ENCODE assay signal across 8 cellular contexts in the genomic region with DNA sequence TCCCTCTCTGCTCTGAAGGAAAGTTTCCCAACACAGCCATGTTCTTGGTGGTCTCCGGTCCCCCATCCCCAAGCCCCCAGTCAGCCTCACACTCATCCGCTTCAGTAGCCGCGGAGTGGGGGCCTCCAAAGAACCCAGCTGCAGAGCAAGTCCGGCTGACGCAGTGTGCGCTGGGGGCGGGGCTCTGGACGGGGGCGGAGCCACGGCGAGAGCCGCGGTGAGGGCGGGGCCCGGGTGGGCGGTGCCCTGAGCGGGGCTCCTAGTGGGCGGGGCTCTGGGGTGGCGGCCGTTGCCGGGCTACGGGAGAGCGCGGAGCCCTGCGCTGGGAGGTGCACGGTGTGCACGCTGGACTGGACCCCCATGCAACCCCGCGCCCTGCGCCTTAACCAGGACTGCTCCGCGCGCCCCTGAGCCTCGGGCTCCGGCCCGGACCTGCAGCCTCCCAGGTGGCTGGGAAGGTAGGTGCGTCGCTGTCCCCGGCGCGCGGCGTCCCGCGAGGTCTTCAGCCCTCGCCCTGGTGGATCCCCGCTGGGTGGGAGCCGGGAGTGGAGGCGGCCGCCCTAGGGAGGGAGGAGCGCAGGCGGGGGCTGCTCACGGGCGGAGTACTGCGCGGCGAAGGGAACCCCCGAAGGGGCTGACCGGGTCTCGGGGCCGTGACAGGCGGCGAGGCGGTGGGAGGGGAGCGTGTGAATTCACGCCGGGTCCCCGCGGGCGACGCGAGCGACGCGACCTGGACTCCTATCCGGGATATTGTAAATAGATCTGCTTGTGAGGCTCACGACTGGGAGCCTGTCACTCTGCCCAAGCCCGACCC. TPM values are rescaled to one million over a fixed set of nuclear protein-coding genes. Genes with fewer than 3 reads are reported as not detected.
DNase-seq lines count a peak whose midpoint lies in the region; ATAC-seq and TF ChIP-seq lines count a peak whose summit lies in the region.

No MANE protein-coding gene starts in this region.

- H3K27me3 ChIP-seq in CD4-positive, CD25-positive, alpha-beta regulatory T cell (ENCODE audit: control insufficient read depth, insufficient read depth, low read length), result peaks cover 21% of the 10 kb centered on the region
- H3K27me3 ChIP-seq in mucosa of stomach (ENCODE audit: control insufficient read depth, insufficient read depth, low read length), result peaks cover 12% of the 10 kb centered on the region

- H3K27ac ChIP-seq in CD4-positive, CD25-positive, alpha-beta regulatory T cell (ENCODE audit: insufficient read depth, low read length, poor library complexity, severe bottlenecking), result peak overlapping the region; percentile 78

- H3K9ac ChIP-seq in mucosa of stomach (ENCODE audit: low read length), result peak overlapping the region; percentile 46

- no peaks in the 10 kb centered on the region for H3K9me3 ChIP-seq in CD4-positive, CD25-positive, alpha-beta regulatory T cell (ENCODE audit: control insufficient read depth in 2 of 2, low read length in 2 of 2)
- no peaks in the 10 kb centered on the region for H3K9me3 ChIP-seq in mucosa of stomach (ENCODE audit: control insufficient read depth, low read length)

- DNase-seq in CD4-positive, CD25-positive, alpha-beta regulatory T cell, result peak; percentile 87 to 88 (median 88)
- DNase-seq in NOMO-1 treated with dmso at 0.1 percent for 144 hours (lab: John Stamatoyannopoulos, UW; ENCODE audit: unreplicated experiment) (peak; percentile 24), activated T-cell treated with anti-CD3 and anti-CD28 coated beads for 4 hours (peak; percentile 96), erythroblast (lab: John Stamatoyannopoulos, UW) (peak; percentile 92 to 96)
- peak; percentile 76 to 85 for DNase-seq in stimulated activated CD8-positive, alpha-beta memory T cell treated with anti-CD3 and anti-CD28 coated beads, Interleukin-4, amount 100 ng/mL, for 4 hours (ENCODE audit: low read depth in 2 of 2, low spot score in 1 of 2)

- peaks cover 4 to 24% (median 14%) of the 10 kb centered on the region in 4 donors for H3K4me1 Mint-ChIP-seq in CD4-positive, CD25-positive, alpha-beta regulatory T cell

- no peaks in the 10 kb centered on the region for H3K36me3 ChIP-seq in CD4-positive, CD25-positive, alpha-beta regulatory T cell (ENCODE audit: control insufficient read depth, insufficient read depth, low read length)
- H3K36me3 ChIP-seq in mucosa of stomach (ENCODE audit: control insufficient read depth, insufficient read depth, low read length), result no peaks in the 10 kb centered on the region

- H3K4me3 ChIP-seq in CD4-positive, CD25-positive, alpha-beta regulatory T cell (ENCODE audit: low read depth, low read length), result peak overlapping the region; percentile 61
- peak overlapping the region; percentile 34 for H3K4me3 ChIP-seq in mucosa of stomach (ENCODE audit: low read length)

- peak overlapping the region; percentile 79 to 89 (median 84) for H3K4me3 Mint-ChIP-seq in CD4-positive, CD25-positive, alpha-beta regulatory T cell

- ATAC-seq in CD4-positive, CD25-positive, alpha-beta regulatory T cell (ENCODE audit: low read depth in 2 of 2), result peak; percentile 92 to 95
- peak; percentile 90 for ATAC-seq in GM19397 (IDR thresholded peaks at IDR 0.05; ENCODE audit: unreplicated experiment)
- peak; percentile 89 for ATAC-seq in HG03521 (IDR thresholded peaks at IDR 0.05; ENCODE audit: unreplicated experiment)

- no peak overlapping the region for H3K27ac Mint-ChIP-seq in CD4-positive, CD25-positive, alpha-beta regulatory T cell

- peak; percentile 33 for TF ChIP-seq POLR2A in erythroblast (IDR thresholded peaks at IDR 0.05; ENCODE audit: low read length)

- peaks cover 57% of the 10 kb centered on the region for H3K27me3 Mint-ChIP-seq in CD4-positive, CD25-positive, alpha-beta regulatory T cell

- H3K36me3 Mint-ChIP-seq in CD4-positive, CD25-positive, alpha-beta regulatory T cell, result no peaks in the 10 kb centered on the region

- peaks cover 0 to 9% (median 0%) of the 10 kb centered on the region in 7 donors for H3K9me3 Mint-ChIP-seq in CD4-positive, CD25-positive, alpha-beta regulatory T cell

- peaks cover 15% of the 10 kb centered on the region for H3K4me1 ChIP-seq in CD4-positive, CD25-positive, alpha-beta regulatory T cell (ENCODE audit: control insufficient read depth, insufficient read depth, low read length, poor library complexity, severe bottlenecking)
- H3K4me1 ChIP-seq in mucosa of stomach (ENCODE audit: control insufficient read depth, insufficient read depth, low read length), result no peaks in the 10 kb centered on the region

RNA-seq across cellular contexts. Expression of gene TNFRSF19, which starts 9.1 kb away (rescaled TPM):
- 1.4 TPM for total RNA-seq in CD4-positive, CD25-positive, alpha-beta regulatory T cell
- 1 to 10 TPM; 1.3 to 5.6 (median 2.2) TPM for polyA plus RNA-seq in CD4-positive, CD25-positive, alpha-beta regulatory T cell

Comparison
In these comparisons a context has a peak if more than half of its experiments do, and no peak if none do; other contexts are left out.
1. Peak in every context shown above with its lines: DNase-seq, ATAC-seq, H3K4me3 ChIP-seq and H3K27ac ChIP-seq.
2. DNase-seq: peak in every context shown above with its lines; median percentile 96 in activated T-cell treated with anti-CD3 and anti-CD28 coated beads for 4 hours; 94 in erythroblast; 88 in CD4-positive, CD25-positive, alpha-beta regulatory T cell; 80 in stimulated activated CD8-positive, alpha-beta memory T cell treated with anti-CD3 and anti-CD28 coated beads, Interleukin-4, amount 100 ng/mL, for 4 hours; 24 in NOMO-1 treated with dmso at 0.1 percent for 144 hours.